20 cellular contexts compared by ENCODE assay signal in genomic region chr2:105256431-105257047, GRCh38. TPM values are rescaled to one million over a fixed set of nuclear protein-coding genes. Genes with fewer than 3 reads are reported as not detected.
"Had no signal": no experiment of that assay in that cellular context is flagged by ENCODE, and none has a peak within 500 bp of the region (broad histone marks: within the 10 kb centered on the region; RNA-seq: fewer than 3 reads in every experiment).

No MANE protein-coding gene starts in this region.

- H3K4me3 ChIP-seq: heart right ventricle, SJSA1, transverse colon had no signal

- H3K9me3 ChIP-seq: heart right ventricle, SJSA1, transverse colon had no signal

- H3K9me3 Mint-ChIP-seq: activated CD8-positive, alpha-beta T cell treated with anti-CD3 and anti-CD28 coated beads for 36 hours; activated naive CD8-positive, alpha-beta T cell treated with anti-CD3 and anti-CD28 coated beads, Interleukin-2, amount 50 U/mL, for 24 hours; central memory CD8-positive, alpha-beta T cell; dendritic cell treated with granulocyte-macrophage colony-stimulating factor and Interleukin-4, amounts not matched to agents 40 ng/mL and 50 ng/mL, for 4 days; stimulated activated memory B cell treated with anti-CD40 and anti-IgM and Interleukin-4, amounts not matched to agents 10 μg/mL and 1 μg/mL and 100 μg/mL, for 72 hours; T-helper 2 cell treated with Interferon-gamma antibody and Interleukin-4, amounts not matched to agents 5 μg/mL and 100 μg/mL, for 36 hours had no signal

- H3K27me3 ChIP-seq: heart right ventricle, SJSA1, transverse colon had no signal

- H3K4me1 ChIP-seq: heart right ventricle, transverse colon had no signal

- H3K27ac Mint-ChIP-seq: activated CD8-positive, alpha-beta T cell treated with anti-CD3 and anti-CD28 coated beads for 36 hours; activated naive CD8-positive, alpha-beta T cell treated with anti-CD3 and anti-CD28 coated beads, Interleukin-2, amount 50 U/mL, for 24 hours; dendritic cell treated with granulocyte-macrophage colony-stimulating factor and Interleukin-4, amounts not matched to agents 40 ng/mL and 50 ng/mL, for 4 days; endodermal cell; stimulated activated memory B cell treated with anti-CD40 and anti-IgM and Interleukin-4, amounts not matched to agents 10 μg/mL and 1 μg/mL and 100 μg/mL, for 72 hours; T-helper 2 cell treated with Interferon-gamma antibody and Interleukin-4, amounts not matched to agents 5 μg/mL and 100 μg/mL, for 36 hours had no signal

- DNase-seq: activated CD8-positive, alpha-beta memory T cell treated with anti-CD3 and anti-CD28 coated beads, Interleukin-2, amount 50 U/mL, for 4 hours; activated CD8-positive, alpha-beta T cell treated with anti-CD3 and anti-CD28 coated beads for 36 hours; activated naive CD4-positive, alpha-beta T cell treated with Interleukin-2 at 50 U/mL for 16 hours; activated naive CD8-positive, alpha-beta T cell treated with anti-CD3 and anti-CD28 coated beads, Interleukin-2, amount 50 U/mL, for 24 hours; endodermal cell; foreskin fibroblast; heart right ventricle; kidney; midbrain; retina; SW 1271; transverse colon had no signal

- FAIRE-seq: kidney had no signal

- H3K4me1 Mint-ChIP-seq: activated naive CD8-positive, alpha-beta T cell treated with anti-CD3 and anti-CD28 coated beads, Interleukin-2, amount 50 U/mL, for 24 hours; central memory CD8-positive, alpha-beta T cell; endodermal cell had no signal

- H3K4me3 Mint-ChIP-seq: activated CD8-positive, alpha-beta T cell treated with anti-CD3 and anti-CD28 coated beads for 36 hours; activated naive CD8-positive, alpha-beta T cell treated with anti-CD3 and anti-CD28 coated beads, Interleukin-2, amount 50 U/mL, for 24 hours; central memory CD8-positive, alpha-beta T cell; dendritic cell treated with granulocyte-macrophage colony-stimulating factor and Interleukin-4, amounts not matched to agents 40 ng/mL and 50 ng/mL, for 4 days; endodermal cell; stimulated activated memory B cell treated with anti-CD40 and anti-IgM and Interleukin-4, amounts not matched to agents 10 μg/mL and 1 μg/mL and 100 μg/mL, for 72 hours; T-helper 2 cell treated with Interferon-gamma antibody and Interleukin-4, amounts not matched to agents 5 μg/mL and 100 μg/mL, for 36 hours had no signal

- ATAC-seq: activated CD8-positive, alpha-beta T cell treated with anti-CD3 and anti-CD28 coated beads for 36 hours; activated naive CD8-positive, alpha-beta T cell treated with anti-CD3 and anti-CD28 coated beads, Interleukin-2, amount 50 U/mL, for 24 hours; esophagus mucosa; heart right ventricle; stimulated activated memory B cell treated with anti-CD40 and anti-IgM and Interleukin-4, amounts not matched to agents 10 μg/mL and 1 μg/mL and 100 μg/mL, for 72 hours had no signal

- H3K27me3 Mint-ChIP-seq: activated CD8-positive, alpha-beta T cell treated with anti-CD3 and anti-CD28 coated beads for 36 hours; activated naive CD8-positive, alpha-beta T cell treated with anti-CD3 and anti-CD28 coated beads, Interleukin-2, amount 50 U/mL, for 24 hours; central memory CD8-positive, alpha-beta T cell; dendritic cell treated with granulocyte-macrophage colony-stimulating factor and Interleukin-4, amounts not matched to agents 40 ng/mL and 50 ng/mL, for 4 days; stimulated activated memory B cell treated with anti-CD40 and anti-IgM and Interleukin-4, amounts not matched to agents 10 μg/mL and 1 μg/mL and 100 μg/mL, for 72 hours had no signal

- H3K36me3 ChIP-seq: heart right ventricle, SJSA1, transverse colon had no signal

- H3K27ac ChIP-seq: heart right ventricle, SJSA1, transverse colon had no signal

RNA-seq across cellular contexts. Expression of gene GPR45, which starts 15.0 kb away (rescaled TPM):
- total RNA-seq: activated CD8-positive, alpha-beta T cell treated with anti-CD3 and anti-CD28 coated beads for 36 hours; endodermal cell; esophagus mucosa; heart right ventricle; kidney; liver; subcutaneous adipose tissue; transverse colon had no signal
- polyA plus RNA-seq: heart right ventricle, liver had no signal
